Comparison of ENCODE assay signal across 8 cellular contexts in genomic region chr10:94402204-94403033, GRCh38. TPM values are rescaled to one million over a fixed set of nuclear protein-coding genes. Genes with fewer than 3 reads are reported as not detected.
DNase-seq lines count a peak whose midpoint lies in the region; ATAC-seq and TF ChIP-seq lines count a peak whose summit lies in the region.

TSS of gene TBC1D12 (plus strand) at chr10:94402541. CDS start at chr10:94402614, 73 bp downstream.

- H3K4me3 ChIP-seq in esophagus muscularis mucosa (peak within 1 kb of the TSS; percentile 82 to 97 (median 93)), mucosa of descending colon (peak within 1 kb of the TSS; percentile 86), stomach smooth muscle (ENCODE audit: low read length in 2 of 2) (peak within 1 kb of the TSS; percentile 84 to 90)

- DNase-seq in COLO829 (ENCODE audit: low spot score) (peak; percentile 80), NCI-H526 (lab: John Stamatoyannopoulos, UW) (peak; percentile 84 to 94), esophagus muscularis mucosa (ENCODE audit: extremely low spot score) (peak; percentile 98), mucosa of descending colon (peak; percentile 96)
- DNase-seq in activated CD8-positive, alpha-beta memory T cell treated with anti-CD3 and anti-CD28 coated beads, Interleukin-2, amount 50 U/mL, for 48 hours, result peak; percentile 71

- H3K36me3 ChIP-seq in esophagus muscularis mucosa (no peaks in the 10 kb centered on the region), mucosa of descending colon (ENCODE audit: low read depth) (no peaks in the 10 kb centered on the region), stomach smooth muscle (ENCODE audit: control insufficient read depth in 2 of 2, insufficient read depth in 2 of 2, low read length in 2 of 2) (no peaks in the 10 kb centered on the region)

- peaks cover 16 to 32% (median 23%) of the 10 kb centered on the region in 4 donors for H3K4me1 ChIP-seq in esophagus muscularis mucosa
- H3K4me1 ChIP-seq in mucosa of descending colon (ENCODE audit: low read depth), result peaks cover 13% of the 10 kb centered on the region
- H3K4me1 ChIP-seq in stomach smooth muscle (ENCODE audit: control insufficient read depth, insufficient read depth, low read length), result no peaks in the 10 kb centered on the region

- WGBS in esophagus muscularis mucosa, result 0% methylated on average over 20 of the region's 82 CpGs

- H3K27me3 ChIP-seq in esophagus muscularis mucosa (no peaks in the 10 kb centered on the region), stomach smooth muscle (ENCODE audit: control insufficient read depth in 1 of 2, insufficient read depth in 2 of 2, low read length in 2 of 2) (no peaks in the 10 kb centered on the region)

- TF ChIP-seq EP300 in esophagus muscularis mucosa (IDR thresholded peaks at IDR 0.05), result no peak

- H3K27ac ChIP-seq in esophagus muscularis mucosa (replicated peaks in 1 of 4) (peak within 1 kb of the TSS; percentile 93 to 97 (median 96)), stomach smooth muscle (ENCODE audit: low read length) (peak within 1 kb of the TSS; percentile 79)

- ATAC-seq in GM19397 (IDR thresholded peaks at IDR 0.05; ENCODE audit: unreplicated experiment), result peak; percentile 68
- ATAC-seq in HG03460 (IDR thresholded peaks at IDR 0.05; ENCODE audit: unreplicated experiment), result peak; percentile 63
- peak; percentile 92 for ATAC-seq in mucosa of descending colon

- peak within 1 kb of the TSS; percentile 77 to 78 for H3K9ac ChIP-seq in stomach smooth muscle (ENCODE audit: low read length in 2 of 2)

- peak in 1 of 3 experiments; percentile 4 for TF ChIP-seq CTCF in esophagus muscularis mucosa (IDR thresholded peaks at IDR 0.05)
- TF ChIP-seq CTCF in mucosa of descending colon (IDR thresholded peaks at IDR 0.05), result no peak

- intact Hi-C loops in esophagus muscularis mucosa (cut with DNase I), result loop anchor here (5.0 kb wide), 2 partner anchors 40 to 45 kb away; partner anchors contain the start of gene NOC3L
- intact Hi-C loops in mucosa of descending colon (cut with DNase I, micrococcal nuclease), result no loop called here

- TF ChIP-seq POLR2A in esophagus muscularis mucosa (IDR thresholded peaks at IDR 0.05; ENCODE audit: low read depth), result peak; percentile 47

- H3K9me3 ChIP-seq in esophagus muscularis mucosa (no peaks in the 10 kb centered on the region), mucosa of descending colon (no peaks in the 10 kb centered on the region), stomach smooth muscle (ENCODE audit: control insufficient read depth in 2 of 2, low read length in 2 of 2) (no peaks in the 10 kb centered on the region)

RNA-seq across cellular contexts. Expression of gene TBC1D12, which starts in this region (rescaled TPM):
- total RNA-seq in esophagus muscularis mucosa (10 to 100 TPM; 16.2 to 22.9 (median 17.7) TPM), mucosa of descending colon (10 to 100 TPM; 13.6 to 20.2 (median 18.5) TPM)

Comparison
In these comparisons a context has a peak if more than half of its experiments do, and no peak if none do; other contexts are left out.
1. Peak in every context shown above with its lines: DNase-seq, ATAC-seq, H3K4me3 ChIP-seq and H3K27ac ChIP-seq.